In the genomic region with DNA sequence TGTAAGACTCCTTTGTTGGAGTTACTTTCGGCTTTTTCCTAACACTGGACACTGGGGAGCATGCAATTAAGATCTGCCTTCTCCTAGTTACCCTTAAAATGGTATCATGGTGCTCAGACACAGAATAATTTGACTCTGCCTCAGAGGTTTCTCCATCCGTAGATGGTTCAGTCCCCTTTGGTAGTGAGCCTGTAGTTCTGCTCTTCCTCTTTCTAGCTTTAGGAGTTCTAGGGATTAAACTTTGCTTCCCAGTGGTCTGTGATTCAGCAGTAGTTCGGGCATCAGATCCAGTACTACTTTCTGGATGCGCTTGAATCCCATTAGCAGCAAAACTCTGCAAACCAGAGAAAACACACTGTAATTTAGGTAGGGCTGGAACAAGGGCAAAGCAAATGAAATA, we compare ENCODE assay signal across 14 cellular contexts. TPM values are rescaled to one million over a fixed set of nuclear protein-coding genes. Genes with fewer than 3 reads are reported as not detected.
A peak's percentile ranks its signal among the peaks of the same experiment; 100 is the strongest.
DNase-seq lines count a peak whose midpoint lies in the region; ATAC-seq, FAIRE-seq and TF ChIP-seq lines count a peak whose summit lies in the region.
"Had no signal": no experiment of that assay in that cellular context is flagged by ENCODE, and none has a peak within 500 bp of the region (broad histone marks: within the 10 kb centered on the region; RNA-seq: fewer than 3 reads in every experiment).

No MANE protein-coding gene starts in this region.

- WGBS in HepG2 (ENCODE audit: low lambda C conversion rate) = 93% methylated on average over 4 of the region's 4 CpGs
- WGBS in right lobe of liver (ENCODE audit: insufficient coverage, low coverage, low lambda C conversion rate, missing lambda C conversion rate) = 88% methylated on average over 4 of the region's 4 CpGs

- H3K9me3 ChIP-seq in HepG2 (ENCODE audit: low read length) (no peaks in the 10 kb centered on the region), right lobe of liver (no peaks in the 10 kb centered on the region), keratinocyte (ENCODE audit: control insufficient read depth, low read depth, low read length) (no peaks in the 10 kb centered on the region), vagina (no peaks in the 10 kb centered on the region)

- no peak overlapping the region for H3K27ac ChIP-seq in HepG2 (ENCODE audit: extremely low read length, insufficient read depth, low read length)
- H3K27ac ChIP-seq in right lobe of liver = peak overlapping the region in 1 of 3 donors; percentile 96
- peak overlapping the region; percentile 95 for H3K27ac ChIP-seq in keratinocyte (ENCODE audit: control insufficient read depth, insufficient read depth, low read length)
- H3K27ac ChIP-seq in vagina = peak overlapping the region; percentile 98
- no peak overlapping the region for H3K27ac ChIP-seq in brain microvascular endothelial cell

- no peaks in the 10 kb centered on the region for H3K27me3 Mint-ChIP-seq in activated CD8-positive, alpha-beta T cell treated with anti-CD3 and anti-CD28 coated beads, Interleukin-2, amount 10 ng/mL, durations not matched to agents 7 days and 5 days (ENCODE audit: low read depth)

- no peak for TF ChIP-seq EP300 in HepG2 (IDR thresholded peaks at IDR 0.05; ENCODE audit: low read depth in 2 of 2, low read length in 2 of 2)
- TF ChIP-seq EP300 in HepG2 (CRISPR knock-in tag; IDR thresholded peaks at IDR 0.05; ENCODE audit: borderline replicate concordance) = no peak

- no peak for TF ChIP-seq POLR2A in HepG2 (IDR thresholded peaks at IDR 0.05; ENCODE audit: insufficient read depth in 1 of 2, low read depth in 2 of 2, low read length in 2 of 2)
- no peak for TF ChIP-seq POLR2A in right lobe of liver (IDR thresholded peaks at IDR 0.05)
- no peak for TF ChIP-seq POLR2A in vagina (IDR thresholded peaks at IDR 0.05)

- H2AFZ ChIP-seq in HepG2 (ENCODE audit: low read length) (no peak overlapping the region), keratinocyte (ENCODE audit: control insufficient read depth, low read length) (no peak overlapping the region)

- peak overlapping the region; percentile 96 for H3K27ac Mint-ChIP-seq in activated CD8-positive, alpha-beta T cell treated with anti-CD3 and anti-CD28 coated beads, Interleukin-2, amount 10 ng/mL, durations not matched to agents 7 days and 5 days

- CTCF ChIA-PET in HepG2 (lab: Yijun Ruan, JAX; ENCODE audit: low intra/inter-chr PET ratio, low total read pairs) = no interaction called here
- CTCF ChIA-PET in activated CD8-positive, alpha-beta T cell treated with anti-CD3 and anti-CD28 coated beads, Interleukin-2, amount 10 ng/mL, durations not matched to agents 7 days and 5 days (lab: Charles Lee) = interaction anchor here (1.5 to 2.7 kb wide), 3 partner anchors 33 to 249 kb away, joined by 3 to 9 read pairs (median 8); no protein-coding TSS in a partner anchor

- no peak for ATAC-seq in HepG2
- ATAC-seq in right lobe of liver = no peak
- ATAC-seq in activated CD8-positive, alpha-beta T cell treated with anti-CD3 and anti-CD28 coated beads, Interleukin-2, amount 10 ng/mL, durations not matched to agents 7 days and 5 days = no peak
- ATAC-seq in HG03565 (IDR thresholded peaks at IDR 0.05; ENCODE audit: unreplicated experiment) = no peak

- H3K36me3 Mint-ChIP-seq in activated CD8-positive, alpha-beta T cell treated with anti-CD3 and anti-CD28 coated beads, Interleukin-2, amount 10 ng/mL, durations not matched to agents 7 days and 5 days (ENCODE audit: low read depth) = peaks cover 36% of the 10 kb centered on the region

- dilution Hi-C loops in keratinocyte (cut with MboI; ENCODE audit: extremely low pct_ligation_motif_present, low sequenced_read_pairs) = no loop called here

- H3K9me1 ChIP-seq in keratinocyte (ENCODE audit: control insufficient read depth, extremely low read depth, insufficient read depth, low read length) = no peaks in the 10 kb centered on the region

- H3K27me3 ChIP-seq in HepG2 (ENCODE audit: control insufficient read depth in 1 of 2, insufficient read depth in 2 of 2, low read length in 2 of 2) (no peaks in the 10 kb centered on the region; a peak in 1 of 5 replicates), right lobe of liver (no peaks in the 10 kb centered on the region), keratinocyte (ENCODE audit: control insufficient read depth, extremely low read depth, insufficient read depth, low read length) (no peaks in the 10 kb centered on the region), vagina (no peaks in the 10 kb centered on the region), brain microvascular endothelial cell (replicated peaks) (no peaks in the 10 kb centered on the region)

- peaks cover 7 to 46% of the 10 kb centered on the region in 2 experiments; a peak in 4 of 5 replicates for H3K36me3 ChIP-seq in HepG2 (replicated peaks in 1 of 2; ENCODE audit: control insufficient read depth in 1 of 2, insufficient read depth in 2 of 2, low read length in 2 of 2)
- peaks cover 0 to 49% (median 15%) of the 10 kb centered on the region in 4 donors for H3K36me3 ChIP-seq in right lobe of liver
- H3K36me3 ChIP-seq in keratinocyte (ENCODE audit: control insufficient read depth in 2 of 2, extremely low read depth in 1 of 2, insufficient read depth in 2 of 2, low read length in 2 of 2) = peaks cover 11 to 33% of the 10 kb centered on the region in 2 experiments
- H3K36me3 ChIP-seq in vagina = peaks cover 0 to 43% of the 10 kb centered on the region in 2 donors
- peaks cover 35% of the 10 kb centered on the region for H3K36me3 ChIP-seq in brain microvascular endothelial cell (replicated peaks)

- no peak for TF ChIP-seq CTCF in HepG2 (CRISPR knock-in tag; IDR thresholded peaks at IDR 0.05)
- no peak for TF ChIP-seq CTCF in right lobe of liver (IDR thresholded peaks at IDR 0.05)
- no peak for TF ChIP-seq CTCF in keratinocyte (optimal IDR thresholded peaks at IDR 0.05 in 1 of 3, IDR thresholded peaks at IDR 0.05 in 1 of 3, conservative IDR thresholded peaks at IDR 0.05 in 1 of 3; ENCODE audit: extremely low read depth in 1 of 3, insufficient read depth in 2 of 3, low read length in 3 of 3)
- no peak for TF ChIP-seq CTCF in vagina (IDR thresholded peaks at IDR 0.05)
- TF ChIP-seq CTCF in brain microvascular endothelial cell (IDR thresholded peaks at IDR 0.05; ENCODE audit: low read depth, low read length, missing control alignments) = no peak

- intact Hi-C loops in HepG2 (cut with micrococcal nuclease; ENCODE audit: unreplicated experiment) = no loop called here
- intact Hi-C loops in right lobe of liver (cut with DNase I) = no loop called here
- intact Hi-C loops in vagina (cut with DNase I) = no loop called here

- FAIRE-seq in HepG2 (lab: Jason Lieb, UNC) (no peak), keratinocyte (lab: Jason Lieb, UNC) (no peak)
- FAIRE-seq: GM12892 had no signal

- H3K4me3 Mint-ChIP-seq in activated CD8-positive, alpha-beta T cell treated with anti-CD3 and anti-CD28 coated beads, Interleukin-2, amount 10 ng/mL, durations not matched to agents 7 days and 5 days = peak overlapping the region; percentile 93

- H4K20me1 ChIP-seq in HepG2 (ENCODE audit: insufficient read depth, low read length) = peaks cover 3% of the 10 kb centered on the region; the same call in 1 of the 2 replicates
- H4K20me1 ChIP-seq in keratinocyte (ENCODE audit: control insufficient read depth, extremely low read depth, insufficient read depth, low read length) = peaks cover 2% of the 10 kb centered on the region

- H3K4me1 Mint-ChIP-seq in activated CD8-positive, alpha-beta T cell treated with anti-CD3 and anti-CD28 coated beads, Interleukin-2, amount 10 ng/mL, durations not matched to agents 7 days and 5 days (ENCODE audit: low read depth) = peaks cover 26% of the 10 kb centered on the region

- H3K4me3 ChIP-seq in HepG2 (replicated peaks in 1 of 3; ENCODE audit: insufficient read depth in 1 of 3, low read depth in 2 of 3, low read length in 3 of 3) (peak overlapping the region; percentile 84 to 97 (median 95); a peak in 4 of 6 replicates), right lobe of liver (no peak overlapping the region), keratinocyte (ENCODE audit: control insufficient read depth in 2 of 3, extremely low read depth in 1 of 3, insufficient read depth in 2 of 3, low read depth in 1 of 3, low read length in 3 of 3) (peak overlapping the region in 2 of 3 experiments; percentile 75 to 87), vagina (no peak overlapping the region), brain microvascular endothelial cell (ENCODE audit: low read depth, low read length) (no peak overlapping the region)

- peaks cover 31% of the 10 kb centered on the region for H3K79me2 ChIP-seq in HepG2 (ENCODE audit: insufficient read depth, low read length)
- H3K79me2 ChIP-seq in keratinocyte (ENCODE audit: control insufficient read depth, insufficient read depth, low read length) = peaks cover 50% of the 10 kb centered on the region

- H3K4me2 ChIP-seq in HepG2 (ENCODE audit: low read depth, low read length) (peak overlapping the region; percentile 82), keratinocyte (ENCODE audit: control insufficient read depth, extremely low read depth, insufficient read depth, low read depth, low read length) (peak overlapping the region; percentile 85)

- POLR2A ChIA-PET in HepG2 (lab: Yijun Ruan, JAX) = no interaction called here
- POLR2A ChIA-PET in activated CD8-positive, alpha-beta T cell treated with anti-CD3 and anti-CD28 coated beads, Interleukin-2, amount 10 ng/mL, durations not matched to agents 7 days and 5 days (lab: Charles Lee) = no interaction called here

- H3K4me1 ChIP-seq in HepG2 (ENCODE audit: insufficient read depth, low read length) (peaks cover 31% of the 10 kb centered on the region), right lobe of liver (peaks cover 0 to 20% (median 2%) of the 10 kb centered on the region in 4 donors), keratinocyte (ENCODE audit: control insufficient read depth, extremely low read depth, insufficient read depth, low read length) (peaks cover 23% of the 10 kb centered on the region), vagina (peaks cover 40% of the 10 kb centered on the region)

- H3K9ac ChIP-seq in HepG2 (ENCODE audit: insufficient read depth, low read depth, low read length) = 0 out of 2 replicates have a peak overlapping the region, but pooled peaks have one; percentile 13
- H3K9ac ChIP-seq in keratinocyte (ENCODE audit: control insufficient read depth, extremely low read depth, insufficient read depth, low read length) = no peak overlapping the region

- BruUV-seq in HepG2 (replicated peaks; lab: Mats Ljungman, UMichigan) = no TSS peak

- no peaks in the 10 kb centered on the region for H3K9me3 Mint-ChIP-seq in activated CD8-positive, alpha-beta T cell treated with anti-CD3 and anti-CD28 coated beads, Interleukin-2, amount 10 ng/mL, durations not matched to agents 7 days and 5 days (ENCODE audit: insufficient read depth)

- in situ Hi-C loops in HepG2 (cut with HindIII; ENCODE audit: extremely low pct_ligation_motif_present, low pct_unique_long_range_greater_than_20kb) = no loop called here
- in situ Hi-C loops in brain microvascular endothelial cell (cut with HindIII; ENCODE audit: low pct_ligation_motif_present, low sequenced_read_pairs) = no loop called here

- no peak for DNase-seq in HepG2 (ENCODE audit: low spot score)
- no peak for DNase-seq in right lobe of liver
- no peak for DNase-seq in activated CD8-positive, alpha-beta T cell treated with anti-CD3 and anti-CD28 coated beads, Interleukin-2, amount 10 ng/mL, durations not matched to agents 7 days and 5 days
- DNase-seq in keratinocyte (ENCODE audit: low read depth, low spot score) = no peak
- no peak for DNase-seq in vagina (ENCODE audit: extremely low spot score in 2 of 2)
- DNase-seq in AML-193 (lab: John Stamatoyannopoulos, UW) = no peak
- DNase-seq in brain microvascular endothelial cell = no peak
- DNase-seq: activated CD8-positive, alpha-beta memory T cell treated with anti-CD3 and anti-CD28 coated beads, Interleukin-2, amount 50 U/mL, for 4 hours; C1 segment of cervical spinal cord; NCI-H187 treated with DMSO at 0.1 percent for 48 hours; SHP77; substantia nigra had no signal

- TF ChIP-seq RAD21 in HepG2 (CRISPR knock-in tag; IDR thresholded peaks at IDR 0.05) = no peak

RNA-seq across cellular contexts. Expression of gene DNTTIP2, which starts 1.5 kb away (rescaled TPM):
- total RNA-seq in HepG2 (2016; rRNA removed; fragmentation: Illumina TruSeq; extraction: Trizol) (63.3 and 93.0 TPM in 2 replicates), right lobe of liver (10 to 100 TPM; 15.0 to 27.0 (median 22.2) TPM), vagina (23.6 TPM)
- total RNA-seq in HepG2 (2016; cell fraction: cytosol; rRNA removed; fragmentation: Illumina TruSeq; extraction: Trizol; ENCODE audit: low read depth) = 15.2 and 18.1 TPM in 2 replicates
- 58.6 and 87.6 TPM in 2 replicates for total RNA-seq in HepG2 (2016; cell fraction: insoluble cytoplasmic fraction; rRNA removed; fragmentation: Illumina TruSeq; extraction: Trizol)
- total RNA-seq in HepG2 (2016; cell fraction: membrane; rRNA removed; fragmentation: Illumina TruSeq; extraction: Trizol) = 18.9 and 24.0 TPM in 2 replicates
- total RNA-seq in HepG2 (2016; cell fraction: nucleus; rRNA removed; fragmentation: Illumina TruSeq; extraction: Trizol) = 67.1 and 71.3 TPM in 2 replicates
- polyA plus RNA-seq in HepG2 (2011; rRNA removed) (10.3 and 11.4 TPM in 2 replicates), keratinocyte (28.0 to 46.2 TPM (median 32.7 TPM) in 3 replicates)
- polyA plus RNA-seq in HepG2 (2011; cell fraction: cytosol; rRNA removed) = 3.6 and 4.4 TPM in 2 replicates
- 9.6 and 9.7 TPM in 2 replicates for polyA plus RNA-seq in HepG2 (2011; cell fraction: nucleus; rRNA removed)
- 29.5 and 35.0 TPM in 2 replicates for polyA plus RNA-seq in HepG2 (2012)
- polyA plus RNA-seq in HepG2 (2016; cell fraction: cytosol; fragmentation: Illumina TruSeq; extraction: Trizol; ENCODE audit: low read depth) = 5.3 and 7.3 TPM in 2 replicates
- polyA plus RNA-seq in HepG2 (2016; cell fraction: insoluble cytoplasmic fraction; fragmentation: Illumina TruSeq; extraction: Trizol; ENCODE audit: low read depth) = 77.2 and 80.1 TPM in 2 replicates
- polyA plus RNA-seq in HepG2 (2016; cell fraction: membrane; fragmentation: Illumina TruSeq; extraction: Trizol; ENCODE audit: low read depth) = 7.6 and 11.1 TPM in 2 replicates
- polyA plus RNA-seq in HepG2 (2016; cell fraction: nucleus; fragmentation: Illumina TruSeq; extraction: Trizol; ENCODE audit: insufficient read depth, low read depth) = 95.2 and 98.9 TPM in 2 replicates
- 7.4 and 19.1 TPM in 2 replicates for polyA minus RNA-seq in HepG2 (2011; rRNA and poly(A)+ RNA removed; ENCODE audit: low replicate concordance)
- 6.9 and 12.9 TPM in 2 replicates for polyA minus RNA-seq in HepG2 (2011; cell fraction: cytosol; rRNA and poly(A)+ RNA removed)
- 29.0 and 36.4 TPM in 2 replicates for polyA minus RNA-seq in HepG2 (2011; cell fraction: nucleus; rRNA and poly(A)+ RNA removed)
- 10 to 100 TPM; 67.6 to 72.1 TPM for total RNA-seq in activated CD8-positive, alpha-beta T cell treated with anti-CD3 and anti-CD28 coated beads, Interleukin-2, amount 10 ng/mL, durations not matched to agents 7 days and 5 days
- polyA plus RNA-seq in keratinocyte (2011; ENCODE audit: low read depth) = 133 TPM
- 19.4 and 39.1 TPM in 2 replicates for polyA plus RNA-seq in keratinocyte (2011; cell fraction: cytosol; rRNA removed)
- polyA plus RNA-seq in keratinocyte (2011; cell fraction: nucleus; rRNA removed) = 30.8 and 44.9 TPM in 2 replicates
- polyA plus RNA-seq in keratinocyte (2012; ENCODE audit: low replicate concordance) = 56.5 and 60.3 TPM in 2 replicates
- polyA minus RNA-seq in keratinocyte = 8.7 to 49.8 TPM (median 26.9 TPM) in 3 replicates
- polyA minus RNA-seq in keratinocyte (2011; cell fraction: cytosol; rRNA and poly(A)+ RNA removed) = 10.4 TPM
- polyA minus RNA-seq in keratinocyte (2011; cell fraction: nucleus; rRNA and poly(A)+ RNA removed) = 13.2 and 54.1 TPM in 2 replicates

RNA-seq across cellular contexts. Expression of gene GCLM, which starts 31.7 kb away (rescaled TPM):
- total RNA-seq in HepG2 (2016; rRNA removed; fragmentation: Illumina TruSeq; extraction: Trizol) = 28.1 and 29.9 TPM in 2 replicates
- 29.4 and 34.7 TPM in 2 replicates for total RNA-seq in HepG2 (2016; cell fraction: cytosol; rRNA removed; fragmentation: Illumina TruSeq; extraction: Trizol; ENCODE audit: low read depth)
- 28.9 and 30.1 TPM in 2 replicates for total RNA-seq in HepG2 (2016; cell fraction: insoluble cytoplasmic fraction; rRNA removed; fragmentation: Illumina TruSeq; extraction: Trizol)
- 10.9 and 11.8 TPM in 2 replicates for total RNA-seq in HepG2 (2016; cell fraction: membrane; rRNA removed; fragmentation: Illumina TruSeq; extraction: Trizol)
- 15.5 and 16.1 TPM in 2 replicates for total RNA-seq in HepG2 (2016; cell fraction: nucleus; rRNA removed; fragmentation: Illumina TruSeq; extraction: Trizol)
- polyA plus RNA-seq in HepG2 (2011; rRNA removed) = 8.0 and 8.7 TPM in 2 replicates
- 4.2 and 5.6 TPM in 2 replicates for polyA plus RNA-seq in HepG2 (2011; cell fraction: cytosol; rRNA removed)
- 1.9 and 2.6 TPM in 2 replicates for polyA plus RNA-seq in HepG2 (2011; cell fraction: nucleus; rRNA removed)
- polyA plus RNA-seq in HepG2 (2012) = 17.1 and 18.2 TPM in 2 replicates
- 1.9 and 2.3 TPM in 2 replicates for polyA plus RNA-seq in HepG2 (2016; cell fraction: cytosol; fragmentation: Illumina TruSeq; extraction: Trizol; ENCODE audit: low read depth)
- polyA plus RNA-seq in HepG2 (2016; cell fraction: insoluble cytoplasmic fraction; fragmentation: Illumina TruSeq; extraction: Trizol; ENCODE audit: low read depth) = 30.1 and 43.8 TPM in 2 replicates
- polyA plus RNA-seq in HepG2 (2016; cell fraction: membrane; fragmentation: Illumina TruSeq; extraction: Trizol; ENCODE audit: low read depth) = 4.8 and 5.1 TPM in 2 replicates
- 18.2 and 22.7 TPM in 2 replicates for polyA plus RNA-seq in HepG2 (2016; cell fraction: nucleus; fragmentation: Illumina TruSeq; extraction: Trizol; ENCODE audit: insufficient read depth, low read depth)
- polyA minus RNA-seq in HepG2 (2011; rRNA and poly(A)+ RNA removed; ENCODE audit: low replicate concordance) = 8.9 and 19.6 TPM in 2 replicates
- 5.8 and 12.5 TPM in 2 replicates for polyA minus RNA-seq in HepG2 (2011; cell fraction: cytosol; rRNA and poly(A)+ RNA removed)
- polyA minus RNA-seq in HepG2 (2011; cell fraction: nucleus; rRNA and poly(A)+ RNA removed) = 25.2 and 29.7 TPM in 2 replicates
- 10 to 100 TPM; 19.9 to 49.8 (median 34.6) TPM for total RNA-seq in right lobe of liver
- total RNA-seq in activated CD8-positive, alpha-beta T cell treated with anti-CD3 and anti-CD28 coated beads, Interleukin-2, amount 10 ng/mL, durations not matched to agents 7 days and 5 days = 10 to 100 TPM; 18.8 to 21.7 TPM
- polyA plus RNA-seq in keratinocyte = 17.9 to 44.1 TPM (median 41.8 TPM) in 3 replicates
- 1.6 TPM for polyA plus RNA-seq in keratinocyte (2011; ENCODE audit: low read depth)
- polyA plus RNA-seq in keratinocyte (2011; cell fraction: cytosol; rRNA removed) = 17.1 and 45.0 TPM in 2 replicates
- 28.6 and 30.9 TPM in 2 replicates for polyA plus RNA-seq in keratinocyte (2011; cell fraction: nucleus; rRNA removed)
- polyA plus RNA-seq in keratinocyte (2012; ENCODE audit: low replicate concordance) = 6.4 and 36.0 TPM in 2 replicates
- 4.6 to 19.0 TPM (median 12.2 TPM) in 3 replicates for polyA minus RNA-seq in keratinocyte
- 13.6 TPM for polyA minus RNA-seq in keratinocyte (2011; cell fraction: cytosol; rRNA and poly(A)+ RNA removed)
- polyA minus RNA-seq in keratinocyte (2011; cell fraction: nucleus; rRNA and poly(A)+ RNA removed) = 13.0 and 17.3 TPM in 2 replicates
- 8.1 TPM for total RNA-seq in vagina

Comparison
In these comparisons a context has a peak if more than half of its experiments do, and no peak if none do; other contexts are left out.
1. H3K4me3 ChIP-seq: peak in HepG2 (3 of 3) and keratinocyte (2 of 3); none in right lobe of liver (0 of 3), vagina (0 of 2) and brain microvascular endothelial cell (single experiment).
2. H3K27ac ChIP-seq: peak in keratinocyte (single experiment) and vagina (single experiment); none in HepG2 (single experiment) and brain microvascular endothelial cell (single experiment).